In genomic region chr4:36187723-36188333, GRCh38 we compare ENCODE assay signal across 9 cellular contexts. TPM values are rescaled to one million over a fixed set of nuclear protein-coding genes. Genes with fewer than 3 reads are reported as not detected.
DNase-seq lines count a peak whose midpoint lies in the region; ATAC-seq and TF ChIP-seq lines count a peak whose summit lies in the region.
"Had no signal": no experiment of that assay in that cellular context is flagged by ENCODE, and none has a peak within 500 bp of the region (broad histone marks: within the 10 kb centered on the region; RNA-seq: fewer than 3 reads in every experiment).

No MANE protein-coding gene starts in this region.

- H3K4me1 Mint-ChIP-seq in activated CD8-positive, alpha-beta T cell treated with anti-CD3 and anti-CD28 coated beads, Interleukin-2, amount 10 ng/mL, durations not matched to agents 7 days and 5 days (ENCODE audit: low read depth), result peaks cover 46% of the 10 kb centered on the region

- DNase-seq in GM12864 (ENCODE audit: low read depth) (no peak), right lobe of liver (no peak), C1 segment of cervical spinal cord (lab: John Stamatoyannopoulos, UW) (no peak)
- DNase-seq in activated CD8-positive, alpha-beta T cell treated with anti-CD3 and anti-CD28 coated beads, Interleukin-2, amount 10 ng/mL, durations not matched to agents 7 days and 5 days, result peak; percentile 38

- 65% methylated on average over 4 of the region's 4 CpGs for WGBS in right lobe of liver (ENCODE audit: insufficient coverage, low coverage, low lambda C conversion rate, missing lambda C conversion rate)

- intact Hi-C loops in right lobe of liver (cut with DNase I), result no loop called here

- no peak overlapping the region for H3K4me3 Mint-ChIP-seq in activated CD8-positive, alpha-beta T cell treated with anti-CD3 and anti-CD28 coated beads, Interleukin-2, amount 10 ng/mL, durations not matched to agents 7 days and 5 days

- H3K9me3 ChIP-seq in right lobe of liver, result no peaks in the 10 kb centered on the region
- H3K9me3 ChIP-seq: SJSA1 had no signal

- POLR2A ChIA-PET in activated CD8-positive, alpha-beta T cell treated with anti-CD3 and anti-CD28 coated beads, Interleukin-2, amount 10 ng/mL, durations not matched to agents 7 days and 5 days (lab: Charles Lee), result no interaction called here

- no peak overlapping the region for H3K27ac ChIP-seq in right lobe of liver
- H3K27ac ChIP-seq: SJSA1 had no signal

- no peak for ATAC-seq in activated CD8-positive, alpha-beta T cell treated with anti-CD3 and anti-CD28 coated beads, Interleukin-2, amount 10 ng/mL, durations not matched to agents 7 days and 5 days
- peak in 3 of 4 donors; percentile 24 to 55 (median 32) for ATAC-seq in right lobe of liver
- ATAC-seq in HG03135 (IDR thresholded peaks at IDR 0.05; ENCODE audit: unreplicated experiment), result no peak
- no peak for ATAC-seq in HG03432 (IDR thresholded peaks at IDR 0.05; ENCODE audit: unreplicated experiment)
- no peak for ATAC-seq in HG03139 (IDR thresholded peaks at IDR 0.05; ENCODE audit: unreplicated experiment)

- peak; percentile 58 for TF ChIP-seq CTCF in GM12864 (IDR thresholded peaks at IDR 0.05; ENCODE audit: low read depth, low read length, missing control alignments)
- TF ChIP-seq CTCF in right lobe of liver (IDR thresholded peaks at IDR 0.05), result peak; percentile 42 to 54 (median 48)

- H3K27ac Mint-ChIP-seq in activated CD8-positive, alpha-beta T cell treated with anti-CD3 and anti-CD28 coated beads, Interleukin-2, amount 10 ng/mL, durations not matched to agents 7 days and 5 days, result no peak overlapping the region

- no peaks in the 10 kb centered on the region for H3K27me3 ChIP-seq in right lobe of liver
- H3K27me3 ChIP-seq: SJSA1 had no signal

- H3K4me3 ChIP-seq in GM12864 (ENCODE audit: low read depth, low read length) (no peak overlapping the region), right lobe of liver (no peak overlapping the region)
- H3K4me3 ChIP-seq: SJSA1 had no signal

- H3K27me3 Mint-ChIP-seq in activated CD8-positive, alpha-beta T cell treated with anti-CD3 and anti-CD28 coated beads, Interleukin-2, amount 10 ng/mL, durations not matched to agents 7 days and 5 days (ENCODE audit: low read depth), result no peaks in the 10 kb centered on the region

- no peak for TF ChIP-seq POLR2A in right lobe of liver (IDR thresholded peaks at IDR 0.05)

- H3K36me3 ChIP-seq in right lobe of liver, result peaks cover 0 to 5% (median 0%) of the 10 kb centered on the region in 4 donors
- H3K36me3 ChIP-seq: SJSA1 had no signal

- peak; percentile 40 for TF ChIP-seq RAD21 in Ishikawa (IDR thresholded peaks at IDR 0.05; ENCODE audit: low read depth)

- no peaks in the 10 kb centered on the region for H3K9me3 Mint-ChIP-seq in activated CD8-positive, alpha-beta T cell treated with anti-CD3 and anti-CD28 coated beads, Interleukin-2, amount 10 ng/mL, durations not matched to agents 7 days and 5 days (ENCODE audit: insufficient read depth)

- no peaks in the 10 kb centered on the region for H3K4me1 ChIP-seq in right lobe of liver
- H3K4me1 ChIP-seq: SJSA1 had no signal

- TF ChIP-seq EP300 in Ishikawa (IDR thresholded peaks at IDR 0.05; ENCODE audit: borderline replicate concordance), result no peak

- H3K36me3 Mint-ChIP-seq in activated CD8-positive, alpha-beta T cell treated with anti-CD3 and anti-CD28 coated beads, Interleukin-2, amount 10 ng/mL, durations not matched to agents 7 days and 5 days (ENCODE audit: low read depth), result peaks cover 30% of the 10 kb centered on the region

- CTCF ChIA-PET in activated CD8-positive, alpha-beta T cell treated with anti-CD3 and anti-CD28 coated beads, Interleukin-2, amount 10 ng/mL, durations not matched to agents 7 days and 5 days (lab: Charles Lee), result interaction anchor here (1.2 to 6.8 kb wide), 8 partner anchors 11 to 215 kb away, joined by 3 to 44 read pairs (median 7); partner anchors contain the start of gene ARAP2

TF ChIP-seq in Ishikawa, 13 proteins besides CTCF, POLR2A, EP300 and RAD21:
- TF ChIP-seq USF1 (IDR thresholded peaks at IDR 0.05) (no peak), CEBPB (IDR thresholded peaks at IDR 0.05) (no peak), ZBTB7A (IDR thresholded peaks at IDR 0.05; ENCODE audit: low read depth) (no peak), TEAD4 (IDR thresholded peaks at IDR 0.05) (no peak), NFIC (IDR thresholded peaks at IDR 0.05) (no peak)
- TF ChIP-seq, protein P1, sequence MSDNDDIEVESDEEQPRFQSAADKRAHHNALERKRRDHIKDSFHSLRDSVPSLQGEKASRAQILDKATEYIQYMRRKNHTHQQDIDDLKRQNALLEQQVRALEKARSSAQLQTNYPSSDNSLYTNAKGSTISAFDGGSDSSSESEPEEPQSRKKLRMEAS (IDR thresholded peaks at IDR 0.05), result no peak
- TF ChIP-seq, protein P2, sequence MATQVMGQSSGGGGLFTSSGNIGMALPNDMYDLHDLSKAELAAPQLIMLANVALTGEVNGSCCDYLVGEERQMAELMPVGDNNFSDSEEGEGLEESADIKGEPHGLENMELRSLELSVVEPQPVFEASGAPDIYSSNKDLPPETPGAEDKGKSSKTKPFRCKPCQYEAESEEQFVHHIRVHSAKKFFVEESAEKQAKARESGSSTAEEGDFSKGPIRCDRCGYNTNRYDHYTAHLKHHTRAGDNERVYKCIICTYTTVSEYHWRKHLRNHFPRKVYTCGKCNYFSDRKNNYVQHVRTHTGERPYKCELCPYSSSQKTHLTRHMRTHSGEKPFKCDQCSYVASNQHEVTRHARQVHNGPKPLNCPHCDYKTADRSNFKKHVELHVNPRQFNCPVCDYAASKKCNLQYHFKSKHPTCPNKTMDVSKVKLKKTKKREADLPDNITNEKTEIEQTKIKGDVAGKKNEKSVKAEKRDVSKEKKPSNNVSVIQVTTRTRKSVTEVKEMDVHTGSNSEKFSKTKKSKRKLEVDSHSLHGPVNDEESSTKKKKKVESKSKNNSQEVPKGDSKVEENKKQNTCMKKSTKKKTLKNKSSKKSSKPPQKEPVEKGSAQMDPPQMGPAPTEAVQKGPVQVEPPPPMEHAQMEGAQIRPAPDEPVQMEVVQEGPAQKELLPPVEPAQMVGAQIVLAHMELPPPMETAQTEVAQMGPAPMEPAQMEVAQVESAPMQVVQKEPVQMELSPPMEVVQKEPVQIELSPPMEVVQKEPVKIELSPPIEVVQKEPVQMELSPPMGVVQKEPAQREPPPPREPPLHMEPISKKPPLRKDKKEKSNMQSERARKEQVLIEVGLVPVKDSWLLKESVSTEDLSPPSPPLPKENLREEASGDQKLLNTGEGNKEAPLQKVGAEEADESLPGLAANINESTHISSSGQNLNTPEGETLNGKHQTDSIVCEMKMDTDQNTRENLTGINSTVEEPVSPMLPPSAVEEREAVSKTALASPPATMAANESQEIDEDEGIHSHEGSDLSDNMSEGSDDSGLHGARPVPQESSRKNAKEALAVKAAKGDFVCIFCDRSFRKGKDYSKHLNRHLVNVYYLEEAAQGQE (IDR thresholded peaks at IDR 0.05; ENCODE audit: low read depth), result no peak

RNA-seq across cellular contexts. Expression of gene ARAP2, which starts 56.5 kb away (rescaled TPM):
- total RNA-seq in activated CD8-positive, alpha-beta T cell treated with anti-CD3 and anti-CD28 coated beads, Interleukin-2, amount 10 ng/mL, durations not matched to agents 7 days and 5 days, result 10 to 100 TPM; 34.7 to 35.5 TPM
- 10 to 100 TPM in 3 of 6 experiments, 1 to 10 TPM in 3; 6.4 to 15.4 (median 10.2) TPM for total RNA-seq in right lobe of liver

Comparison
In these comparisons a context has a peak if more than half of its experiments do, and no peak if none do; other contexts are left out.
1. ATAC-seq: peak in right lobe of liver (3 of 4); none in activated CD8-positive, alpha-beta T cell treated with anti-CD3 and anti-CD28 coated beads, Interleukin-2, amount 10 ng/mL, durations not matched to agents 7 days and 5 days (single experiment), HG03135 (single experiment), HG03432 (single experiment) and HG03139 (single experiment).